Comparison of ENCODE assay signal across 1 cellular context in the genomic region with DNA sequence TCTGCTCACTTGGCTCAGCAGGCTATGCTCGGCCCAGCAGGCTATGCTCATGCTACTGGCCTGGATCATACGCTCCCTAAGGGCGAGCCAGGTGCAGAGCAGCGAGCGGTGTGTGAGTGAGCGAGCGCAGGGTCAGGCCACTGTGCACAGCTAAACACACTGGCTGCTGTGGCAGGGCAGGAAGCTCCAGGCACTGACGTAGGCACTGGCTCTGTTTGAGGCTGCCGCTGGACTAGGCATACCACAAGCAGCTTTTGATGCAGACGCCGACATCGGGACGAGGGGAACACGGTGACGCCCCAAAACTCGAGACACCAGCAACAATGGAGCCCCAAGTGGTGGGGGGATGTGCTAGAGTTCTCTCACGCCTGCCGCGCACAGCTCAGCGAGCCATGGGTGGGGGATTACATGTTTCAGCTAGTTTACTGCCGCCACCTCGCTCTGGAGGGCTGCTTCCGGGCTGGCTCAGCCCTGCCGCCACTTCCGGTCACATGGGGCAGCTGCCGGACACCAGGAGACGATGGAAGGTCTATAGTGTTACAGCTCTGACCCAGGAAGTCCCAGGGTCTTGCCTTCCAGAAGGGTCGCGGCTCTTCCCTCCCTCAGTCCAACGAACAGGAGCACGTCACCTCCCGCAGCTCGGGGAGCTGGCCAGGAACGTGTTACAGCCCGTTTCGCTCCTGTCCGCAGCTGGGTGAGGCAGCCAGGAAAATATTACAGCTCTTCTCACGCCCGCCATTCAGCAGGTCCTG.
TF ChIP-seq lines count a peak whose summit lies in the region.

No MANE protein-coding gene starts in this region.

TF ChIP-seq in GM23338, 12 proteins besides CTCF, POLR2A, EP300 and RAD21 (continued from another document):
- TF ChIP-seq, protein P1, sequence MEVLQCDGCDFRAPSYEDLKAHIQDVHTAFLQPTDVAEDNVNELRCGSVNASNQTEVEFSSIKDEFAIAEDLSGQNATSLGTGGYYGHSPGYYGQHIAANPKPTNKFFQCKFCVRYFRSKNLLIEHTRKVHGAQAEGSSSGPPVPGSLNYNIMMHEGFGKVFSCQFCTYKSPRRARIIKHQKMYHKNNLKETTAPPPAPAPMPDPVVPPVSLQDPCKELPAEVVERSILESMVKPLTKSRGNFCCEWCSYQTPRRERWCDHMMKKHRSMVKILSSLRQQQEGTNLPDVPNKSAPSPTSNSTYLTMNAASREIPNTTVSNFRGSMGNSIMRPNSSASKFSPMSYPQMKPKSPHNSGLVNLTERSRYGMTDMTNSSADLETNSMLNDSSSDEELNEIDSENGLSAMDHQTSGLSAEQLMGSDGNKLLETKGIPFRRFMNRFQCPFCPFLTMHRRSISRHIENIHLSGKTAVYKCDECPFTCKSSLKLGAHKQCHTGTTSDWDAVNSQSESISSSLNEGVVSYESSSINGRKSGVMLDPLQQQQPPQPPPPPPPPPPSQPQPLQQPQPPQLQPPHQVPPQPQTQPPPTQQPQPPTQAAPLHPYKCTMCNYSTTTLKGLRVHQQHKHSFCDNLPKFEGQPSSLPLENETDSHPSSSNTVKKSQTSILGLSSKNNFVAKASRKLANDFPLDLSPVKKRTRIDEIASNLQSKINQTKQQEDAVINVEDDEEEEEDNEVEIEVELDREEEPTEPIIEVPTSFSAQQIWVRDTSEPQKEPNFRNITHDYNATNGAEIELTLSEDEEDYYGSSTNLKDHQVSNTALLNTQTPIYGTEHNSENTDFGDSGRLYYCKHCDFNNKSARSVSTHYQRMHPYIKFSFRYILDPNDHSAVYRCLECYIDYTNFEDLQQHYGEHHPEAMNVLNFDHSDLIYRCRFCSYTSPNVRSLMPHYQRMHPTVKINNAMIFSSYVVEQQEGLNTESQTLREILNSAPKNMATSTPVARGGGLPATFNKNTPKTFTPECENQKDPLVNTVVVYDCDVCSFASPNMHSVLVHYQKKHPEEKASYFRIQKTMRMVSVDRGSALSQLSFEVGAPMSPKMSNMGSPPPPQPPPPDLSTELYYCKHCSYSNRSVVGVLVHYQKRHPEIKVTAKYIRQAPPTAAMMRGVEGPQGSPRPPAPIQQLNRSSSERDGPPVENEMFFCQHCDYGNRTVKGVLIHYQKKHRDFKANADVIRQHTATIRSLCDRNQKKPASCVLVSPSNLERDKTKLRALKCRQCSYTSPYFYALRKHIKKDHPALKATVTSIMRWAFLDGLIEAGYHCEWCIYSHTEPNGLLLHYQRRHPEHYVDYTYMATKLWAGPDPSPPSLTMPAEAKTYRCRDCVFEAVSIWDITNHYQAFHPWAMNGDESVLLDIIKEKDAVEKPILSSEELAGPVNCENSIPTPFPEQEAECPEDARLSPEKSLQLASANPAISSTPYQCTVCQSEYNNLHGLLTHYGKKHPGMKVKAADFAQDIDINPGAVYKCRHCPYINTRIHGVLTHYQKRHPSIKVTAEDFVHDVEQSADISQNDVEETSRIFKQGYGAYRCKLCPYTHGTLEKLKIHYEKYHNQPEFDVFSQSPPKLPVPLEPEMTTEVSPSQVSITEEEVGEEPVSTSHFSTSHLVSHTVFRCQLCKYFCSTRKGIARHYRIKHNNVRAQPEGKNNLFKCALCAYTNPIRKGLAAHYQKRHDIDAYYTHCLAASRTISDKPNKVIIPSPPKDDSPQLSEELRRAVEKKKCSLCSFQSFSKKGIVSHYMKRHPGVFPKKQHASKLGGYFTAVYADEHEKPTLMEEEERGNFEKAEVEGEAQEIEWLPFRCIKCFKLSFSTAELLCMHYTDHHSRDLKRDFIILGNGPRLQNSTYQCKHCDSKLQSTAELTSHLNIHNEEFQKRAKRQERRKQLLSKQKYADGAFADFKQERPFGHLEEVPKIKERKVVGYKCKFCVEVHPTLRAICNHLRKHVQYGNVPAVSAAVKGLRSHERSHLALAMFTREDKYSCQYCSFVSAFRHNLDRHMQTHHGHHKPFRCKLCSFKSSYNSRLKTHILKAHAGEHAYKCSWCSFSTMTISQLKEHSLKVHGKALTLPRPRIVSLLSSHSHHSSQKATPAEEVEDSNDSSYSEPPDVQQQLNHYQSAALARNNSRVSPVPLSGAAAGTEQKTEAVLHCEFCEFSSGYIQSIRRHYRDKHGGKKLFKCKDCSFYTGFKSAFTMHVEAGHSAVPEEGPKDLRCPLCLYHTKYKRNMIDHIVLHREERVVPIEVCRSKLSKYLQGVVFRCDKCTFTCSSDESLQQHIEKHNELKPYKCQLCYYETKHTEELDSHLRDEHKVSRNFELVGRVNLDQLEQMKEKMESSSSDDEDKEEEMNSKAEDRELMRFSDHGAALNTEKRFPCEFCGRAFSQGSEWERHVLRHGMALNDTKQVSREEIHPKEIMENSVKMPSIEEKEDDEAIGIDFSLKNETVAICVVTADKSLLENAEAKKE (CRISPR knock-in tag; IDR thresholded peaks at IDR 0.05) = no peak
- TF ChIP-seq CREB1 (CRISPR knock-in tag; IDR thresholded peaks at IDR 0.05; ENCODE audit: low read depth) (no peak), POLR2AphosphoS5 (IDR thresholded peaks at IDR 0.05; ENCODE audit: low read depth) (no peak), STAT1 (IDR thresholded peaks at IDR 0.05; ENCODE audit: unreplicated experiment) (no peak), EZH2phosphoT487 (IDR thresholded peaks at IDR 0.05; ENCODE audit: unreplicated experiment) (no peak), NANOG (IDR thresholded peaks at IDR 0.05; ENCODE audit: borderline replicate concordance) (no peak), EZH2 (IDR thresholded peaks at IDR 0.05; ENCODE audit: low read depth, unreplicated experiment) (no peak), ETS1 (IDR thresholded peaks at IDR 0.05) (no peak), ZNF114 (CRISPR knock-in tag; IDR thresholded peaks at IDR 0.05) (no peak)
